Comparison of ENCODE assay signal across 2 cellular contexts in genomic region chr3:182964179-182964578, GRCh38.
A peak's percentile ranks its signal among the peaks of the same experiment; 100 is the strongest.
TF ChIP-seq lines count a peak whose summit lies in the region.

No MANE protein-coding gene starts in this region.

TF ChIP-seq in HepG2, 621 proteins besides CTCF, POLR2A, EP300 and RAD21:
- TF ChIP-seq ATF3 (CRISPR knock-in tag; IDR thresholded peaks at IDR 0.05) (no peak), MAFF (IDR thresholded peaks at IDR 0.05; ENCODE audit: low read depth, low read length) (peak; percentile 69; the same call in 1 of the 2 replicates), MAFK (conservative IDR thresholded peaks at IDR 0.05 in 1 of 2, IDR thresholded peaks at IDR 0.05 in 1 of 2; ENCODE audit: low read length in 2 of 2) (peak; percentile 62 to 88)

TF ChIP-seq in IMR-90, 13 proteins besides CTCF, POLR2A, EP300 and RAD21:
- TF ChIP-seq CEBPB (IDR thresholded peaks at IDR 0.05; ENCODE audit: low read depth, low read length) = no peak
- peak; percentile 84 for TF ChIP-seq MAFK (IDR thresholded peaks at IDR 0.05; ENCODE audit: low read depth, low read length)
